ENCODE assay signal across 8 cellular contexts in the genomic region with DNA sequence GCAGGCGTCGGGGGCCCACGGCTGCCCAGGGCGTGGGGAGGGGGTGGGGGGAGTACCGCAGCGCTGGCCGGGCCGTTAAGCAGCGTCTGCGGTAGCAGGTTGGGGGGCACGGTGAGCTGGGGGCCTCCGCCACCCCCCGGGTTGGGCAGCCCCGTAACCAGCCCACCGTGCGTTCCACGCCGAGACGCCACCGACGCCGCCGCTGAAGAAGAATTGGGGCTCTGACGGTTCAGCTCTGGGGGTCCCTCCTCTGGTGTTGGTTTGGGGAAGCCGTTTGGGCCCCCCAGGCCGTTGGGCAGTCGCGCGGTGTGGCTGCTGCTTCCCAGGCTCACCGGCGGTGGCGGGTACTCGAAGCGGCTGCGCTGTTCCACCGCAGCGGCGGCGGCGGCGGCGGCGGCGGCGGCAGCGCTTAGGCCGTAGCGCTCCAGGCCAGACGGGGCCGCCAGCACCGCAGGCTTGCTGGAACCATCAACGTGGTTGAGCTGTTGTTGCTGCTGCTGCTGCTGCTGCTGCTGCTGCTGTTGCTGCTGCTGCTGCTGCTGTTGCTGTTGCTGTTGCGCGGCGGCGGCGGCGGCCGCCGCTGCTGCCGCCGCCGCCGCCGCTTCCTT. TPM values are rescaled to one million over a fixed set of nuclear protein-coding genes. Genes with fewer than 3 reads are reported as not detected.
DNase-seq lines count a peak whose midpoint lies in the region; ATAC-seq and TF ChIP-seq lines count a peak whose summit lies in the region.

No MANE protein-coding gene starts in this region.

- H3K9me2 ChIP-seq in PC-9 (ENCODE audit: insufficient read depth) = no peaks in the 10 kb centered on the region

- no peak overlapping the region for H2AFZ ChIP-seq in PC-9

- no TSS peak for BruUV-seq in PC-9 (replicated peaks; lab: Mats Ljungman, UMichigan)

- H3K27me3 ChIP-seq in PC-9 (ENCODE audit: insufficient read depth, low read depth) = no peaks in the 10 kb centered on the region
- no peaks in the 10 kb centered on the region for H3K27me3 ChIP-seq in psoas muscle (ENCODE audit: insufficient read depth in 3 of 3, low read length in 2 of 3)

- in situ Hi-C loops in G401 (cut with HindIII; ENCODE audit: low sequenced_read_pairs) = no loop called here

- H3K79me2 ChIP-seq in PC-9 (ENCODE audit: low read depth) = peaks cover 76% of the 10 kb centered on the region

- H3K36me3 ChIP-seq in HEK293 (ENCODE audit: control insufficient read depth in 2 of 2, insufficient read depth in 1 of 2, low read length in 2 of 2) = peaks cover 7 to 24% of the 10 kb centered on the region in 2 experiments
- peaks cover 16% of the 10 kb centered on the region for H3K36me3 ChIP-seq in PC-9 (ENCODE audit: low read depth)
- peaks cover 0 to 20% of the 10 kb centered on the region in 2 donors for H3K36me3 ChIP-seq in psoas muscle (ENCODE audit: insufficient read depth in 1 of 2, low read depth in 1 of 2)

- H3K27ac ChIP-seq in HEK293 (ENCODE audit: extremely low read depth, low read depth, low read length) = peak overlapping the region; percentile 100
- peak overlapping the region; percentile 88 for H3K27ac ChIP-seq in PC-9
- peak overlapping the region; percentile 100 for H3K27ac ChIP-seq in psoas muscle

- peak overlapping the region; percentile 85 for H3K4me3 ChIP-seq in HEK293 (ENCODE audit: low read depth, low read length)
- peak overlapping the region; percentile 64 for H3K4me3 ChIP-seq in PC-9
- peak overlapping the region; percentile 91 for H3K4me3 ChIP-seq in psoas muscle

- TF ChIP-seq CTCF in HEK293 (tag by site-specific recombination; IDR thresholded peaks at IDR 0.05) (peak; percentile 18; the same call in 1 of the 2 replicates), PC-9 (conservative IDR thresholded peaks at IDR 0.05) (no peak), psoas muscle (IDR thresholded peaks at IDR 0.05) (no peak)

- ATAC-seq in Right ventricle myocardium superior (ENCODE audit: poor library complexity) (peak; percentile 25), psoas muscle (peak; percentile 17 to 55 (median 40)), HG03175 (IDR thresholded peaks at IDR 0.05; ENCODE audit: unreplicated experiment) (no peak)

- H3F3A ChIP-seq in PC-9 (ENCODE audit: insufficient read depth, low read depth) = peaks cover 63% of the 10 kb centered on the region

- H4K20me1 ChIP-seq in PC-9 (ENCODE audit: insufficient read depth) = peaks cover 13% of the 10 kb centered on the region

- POLR2A ChIA-PET in HEK293 (lab: Yijun Ruan, JAX) (interaction anchor here (0.5 to 4.5 kb wide), 6 partner anchors 14 to 107 kb away, joined by 3 to 42 read pairs (median 6); no protein-coding TSS in a partner anchor), PC-9 (lab: Charles Lee; ENCODE audit: unreplicated experiment) (interaction anchor here (0.7 kb wide), 1 partner anchor 83 kb away, joined by 9 read pairs; no protein-coding TSS in a partner anchor)

- intact Hi-C loops in PC-9 (cut with micrococcal nuclease; ENCODE audit: unreplicated experiment) = no loop called here
- intact Hi-C loops in Right ventricle myocardium superior (cut with DNase I) = loop anchor here (5.0 kb wide), 2 partner anchors 70 to 110 kb away; no protein-coding TSS in a partner anchor
- intact Hi-C loops in psoas muscle (cut with DNase I) = loop anchor here (1.0 to 10.0 kb wide), 5 partner anchors 40 to 112 kb away; no protein-coding TSS in a partner anchor

- CTCF ChIA-PET in HEK293 (lab: Yijun Ruan, JAX) = interaction anchor here (0.8 to 2.8 kb wide), 5 partner anchors 13 to 151 kb away, joined by 3 to 8 read pairs (median 5); no protein-coding TSS in a partner anchor
- CTCF ChIA-PET in PC-9 (lab: Charles Lee) = interaction anchor here (0.5 to 2.9 kb wide), 8 partner anchors 41 to 294 kb away, joined by 3 to 14 read pairs (median 4); a partner anchor contains a TSS

- H3K4me1 ChIP-seq in HEK293 (ENCODE audit: control insufficient read depth, insufficient read depth, low read length) (peaks cover 28% of the 10 kb centered on the region), PC-9 (replicated peaks; ENCODE audit: insufficient read depth) (peaks cover 59% of the 10 kb centered on the region), psoas muscle (peaks cover 63% of the 10 kb centered on the region)

- no peaks in the 10 kb centered on the region for H3K9me3 ChIP-seq in HEK293 (ENCODE audit: control insufficient read depth, insufficient read depth, low read depth, low read length)
- H3K9me3 ChIP-seq in PC-9 (ENCODE audit: insufficient read depth, low read depth) = no peaks in the 10 kb centered on the region
- no peaks in the 10 kb centered on the region for H3K9me3 ChIP-seq in psoas muscle

- peak; percentile 43 for DNase-seq in G401 (ENCODE audit: low spot score)
- DNase-seq in PC-9 = peak; percentile 53 to 65
- peak; percentile 59 for DNase-seq in activated naive CD4-positive, alpha-beta T cell treated with anti-CD3 and anti-CD28 coated beads, Interleukin-2, amount 50 U/mL, for 16 hours
- DNase-seq in Right ventricle myocardium superior = peak; percentile 71
- peak; percentile 64 to 82 for DNase-seq in psoas muscle
- DNase-seq in occipital lobe (lab: John Stamatoyannopoulos, UW) = no peak

- peak overlapping the region; percentile 92 for H3K4me2 ChIP-seq in PC-9

- 1% methylated on average over 31 to 65 of the region's 65 CpGs for WGBS in psoas muscle, 3 donors

TF ChIP-seq in HEK293, 187 proteins besides CTCF, POLR2A, EP300 and RAD21 (continues in another document):
- TF ChIP-seq ZNF19 (tag by site-specific recombination; IDR thresholded peaks at IDR 0.05; ENCODE audit: low read depth) = no peak
- no peak for TF ChIP-seq ZNF768 (tag by site-specific recombination; IDR thresholded peaks at IDR 0.05)
- TF ChIP-seq, protein P1, sequence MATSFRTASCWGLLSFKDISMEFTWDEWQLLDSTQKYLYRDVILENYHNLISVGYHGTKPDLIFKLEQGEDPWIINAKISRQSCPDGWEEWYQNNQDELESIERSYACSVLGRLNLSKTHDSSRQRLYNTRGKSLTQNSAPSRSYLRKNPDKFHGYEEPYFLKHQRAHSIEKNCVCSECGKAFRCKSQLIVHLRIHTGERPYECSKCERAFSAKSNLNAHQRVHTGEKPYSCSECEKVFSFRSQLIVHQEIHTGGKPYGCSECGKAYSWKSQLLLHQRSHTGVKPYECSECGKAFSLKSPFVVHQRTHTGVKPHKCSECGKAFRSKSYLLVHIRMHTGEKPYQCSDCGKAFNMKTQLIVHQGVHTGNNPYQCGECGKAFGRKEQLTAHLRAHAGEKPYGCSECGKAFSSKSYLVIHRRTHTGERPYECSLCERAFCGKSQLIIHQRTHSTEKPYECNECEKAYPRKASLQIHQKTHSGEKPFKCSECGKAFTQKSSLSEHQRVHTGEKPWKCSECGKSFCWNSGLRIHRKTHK (tag by site-specific recombination; IDR thresholded peaks at IDR 0.05) = no peak
- TF ChIP-seq SCRT2 (tag by site-specific recombination; IDR thresholded peaks at IDR 0.05) = no peak
- TF ChIP-seq, protein P2, sequence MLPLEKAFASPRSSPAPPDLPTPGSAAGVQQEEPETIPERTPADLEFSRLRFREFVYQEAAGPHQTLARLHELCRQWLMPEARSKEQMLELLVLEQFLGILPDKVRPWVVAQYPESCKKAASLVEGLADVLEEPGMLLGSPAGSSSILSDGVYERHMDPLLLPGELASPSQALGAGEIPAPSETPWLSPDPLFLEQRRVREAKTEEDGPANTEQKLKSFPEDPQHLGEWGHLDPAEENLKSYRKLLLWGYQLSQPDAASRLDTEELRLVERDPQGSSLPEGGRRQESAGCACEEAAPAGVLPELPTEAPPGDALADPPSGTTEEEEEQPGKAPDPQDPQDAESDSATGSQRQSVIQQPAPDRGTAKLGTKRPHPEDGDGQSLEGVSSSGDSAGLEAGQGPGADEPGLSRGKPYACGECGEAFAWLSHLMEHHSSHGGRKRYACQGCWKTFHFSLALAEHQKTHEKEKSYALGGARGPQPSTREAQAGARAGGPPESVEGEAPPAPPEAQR (tag by site-specific recombination; IDR thresholded peaks at IDR 0.05) = no peak
- TF ChIP-seq GLIS2 (tag by site-specific recombination; IDR thresholded peaks at IDR 0.05) = peak; percentile 72
- TF ChIP-seq HOXA7 (CRISPR knock-in tag; IDR thresholded peaks at IDR 0.05; ENCODE audit: borderline replicate concordance) = no peak
- TF ChIP-seq, protein P3, sequence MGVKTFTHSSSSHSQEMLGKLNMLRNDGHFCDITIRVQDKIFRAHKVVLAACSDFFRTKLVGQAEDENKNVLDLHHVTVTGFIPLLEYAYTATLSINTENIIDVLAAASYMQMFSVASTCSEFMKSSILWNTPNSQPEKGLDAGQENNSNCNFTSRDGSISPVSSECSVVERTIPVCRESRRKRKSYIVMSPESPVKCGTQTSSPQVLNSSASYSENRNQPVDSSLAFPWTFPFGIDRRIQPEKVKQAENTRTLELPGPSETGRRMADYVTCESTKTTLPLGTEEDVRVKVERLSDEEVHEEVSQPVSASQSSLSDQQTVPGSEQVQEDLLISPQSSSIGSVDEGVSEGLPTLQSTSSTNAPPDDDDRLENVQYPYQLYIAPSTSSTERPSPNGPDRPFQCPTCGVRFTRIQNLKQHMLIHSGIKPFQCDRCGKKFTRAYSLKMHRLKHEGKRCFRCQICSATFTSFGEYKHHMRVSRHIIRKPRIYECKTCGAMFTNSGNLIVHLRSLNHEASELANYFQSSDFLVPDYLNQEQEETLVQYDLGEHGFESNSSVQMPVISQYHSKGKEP (tag by site-specific recombination; IDR thresholded peaks at IDR 0.05) = peak; percentile 60; the same call in 1 of the 2 replicates
- TF ChIP-seq, protein P4, sequence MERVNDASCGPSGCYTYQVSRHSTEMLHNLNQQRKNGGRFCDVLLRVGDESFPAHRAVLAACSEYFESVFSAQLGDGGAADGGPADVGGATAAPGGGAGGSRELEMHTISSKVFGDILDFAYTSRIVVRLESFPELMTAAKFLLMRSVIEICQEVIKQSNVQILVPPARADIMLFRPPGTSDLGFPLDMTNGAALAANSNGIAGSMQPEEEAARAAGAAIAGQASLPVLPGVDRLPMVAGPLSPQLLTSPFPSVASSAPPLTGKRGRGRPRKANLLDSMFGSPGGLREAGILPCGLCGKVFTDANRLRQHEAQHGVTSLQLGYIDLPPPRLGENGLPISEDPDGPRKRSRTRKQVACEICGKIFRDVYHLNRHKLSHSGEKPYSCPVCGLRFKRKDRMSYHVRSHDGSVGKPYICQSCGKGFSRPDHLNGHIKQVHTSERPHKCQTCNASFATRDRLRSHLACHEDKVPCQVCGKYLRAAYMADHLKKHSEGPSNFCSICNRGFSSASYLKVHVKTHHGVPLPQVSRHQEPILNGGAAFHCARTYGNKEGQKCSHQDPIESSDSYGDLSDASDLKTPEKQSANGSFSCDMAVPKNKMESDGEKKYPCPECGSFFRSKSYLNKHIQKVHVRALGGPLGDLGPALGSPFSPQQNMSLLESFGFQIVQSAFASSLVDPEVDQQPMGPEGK (tag by site-specific recombination; IDR thresholded peaks at IDR 0.05) = peak; percentile 32; the same call in 1 of the 2 replicates
- peak; percentile 84; the same call in 1 of the 2 replicates for TF ChIP-seq ZNF560 (tag by site-specific recombination; IDR thresholded peaks at IDR 0.05; ENCODE audit: borderline replicate concordance)

RNA-seq across cellular contexts. Expression of a gene that starts 1.5 kb away (rescaled TPM):
- 57.2 and 59.4 TPM in 2 replicates for total RNA-seq in G401 (2014; rRNA removed; shearing (Covaris generic))
- total RNA-seq in PC-9 (2021) (74.6 and 84.5 TPM in 2 replicates), Right ventricle myocardium superior (38.8 TPM), psoas muscle (10 to 100 TPM in 3 of 4 donors, 1 to 10 TPM in 1; 9.7 to 26.3 (median 21.7) TPM), occipital lobe (72.7 TPM)
- 1 to 10 TPM; 3.8 to 9.5 (median 4.4) TPM for polyA plus RNA-seq in psoas muscle
